Comparison of ENCODE assay signal across 8 cellular contexts in the genomic region with DNA sequence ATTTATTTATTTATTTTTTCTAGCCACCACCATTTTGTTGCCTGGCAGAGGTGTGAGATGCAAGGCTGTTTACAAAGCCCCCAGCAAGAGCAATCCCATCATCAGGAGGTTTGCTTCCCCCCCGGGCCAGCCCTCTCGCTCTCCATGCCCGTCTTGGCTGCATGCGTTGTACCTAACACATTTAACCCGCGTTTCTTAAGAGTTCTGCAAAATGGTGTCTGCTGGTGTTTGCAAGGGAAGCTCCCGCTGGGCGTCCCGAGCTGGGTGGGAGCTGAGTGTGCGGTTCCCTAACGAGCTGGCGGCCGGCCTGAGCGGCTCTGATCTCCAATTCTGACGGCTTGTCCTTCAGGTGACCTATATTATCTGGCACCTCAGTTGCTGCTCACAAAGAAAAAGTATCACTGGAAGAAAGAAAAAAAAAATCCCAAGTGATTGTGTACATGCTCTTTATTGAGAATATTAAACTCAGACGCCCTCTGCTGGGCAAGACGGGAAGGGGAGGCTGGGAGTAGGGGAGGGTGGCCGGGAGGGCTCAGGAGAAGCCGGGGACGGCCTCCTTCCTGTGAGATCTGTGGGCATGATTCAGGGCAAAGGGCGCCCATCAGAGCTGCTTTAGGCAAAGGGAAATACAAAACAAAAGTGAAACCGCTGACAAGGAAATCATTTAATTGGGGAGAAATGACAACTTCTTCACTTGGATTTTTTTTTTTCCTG.
A peak's percentile ranks its signal among the peaks of the same experiment; 100 is the strongest.
DNase-seq lines count a peak whose midpoint lies in the region; ATAC-seq and TF ChIP-seq lines count a peak whose summit lies in the region.

No MANE protein-coding gene starts in this region.

- WGBS in lower leg skin, 2 donors, result 0 to 2% methylated on average over 22 of the region's 22 CpGs

- intact Hi-C loops in lower leg skin (cut with DNase I; ENCODE audit: low total_unique reads), result no loop called here

- DNase-seq in AG08395 (ENCODE audit: low spot score), result peak; percentile 88
- peak; percentile 49 for DNase-seq in NCI-H69 (lab: John Stamatoyannopoulos, UW)
- peak; percentile 93 to 94 for DNase-seq in activated CD4-positive, alpha-beta T cell treated with anti-CD3 and anti-CD28 coated beads, Interleukin-2, amount 50 U/mL, for 24 hours (ENCODE audit: low read depth in 1 of 2, low spot score in 1 of 2)
- DNase-seq in dermis microvascular lymphatic vessel endothelial cell (ENCODE audit: low read depth in 2 of 2), result peak; percentile 61 to 90
- peak; percentile 96 to 99 for DNase-seq in lower leg skin (ENCODE audit: low spot score in 2 of 2)
- DNase-seq in stimulated activated CD4-positive, alpha-beta T cell treated with anti-CD3 and anti-CD28 coated beads, Interleukin-4, amount 100 ng/mL, for 24 hours, result peak; percentile 97

- peak overlapping the region; percentile 26 for H3K4me3 ChIP-seq in lower leg skin (ENCODE audit: low read depth, poor library complexity, severe bottlenecking)

- peak in 1 of 3 donors; percentile 72 for TF ChIP-seq CTCF in lower leg skin (IDR thresholded peaks at IDR 0.05)

- ATAC-seq in GM18868 (IDR thresholded peaks at IDR 0.05; ENCODE audit: unreplicated experiment), result peak; percentile 57
- peak; percentile 59 for ATAC-seq in HG03432 (IDR thresholded peaks at IDR 0.05; ENCODE audit: unreplicated experiment)

- no peak for TF ChIP-seq POLR2A in lower leg skin (IDR thresholded peaks at IDR 0.05)

Comparison
In these comparisons a context has a peak if more than half of its experiments do, and no peak if none do; other contexts are left out.
1. Peak in every context shown above with its lines: DNase-seq, ATAC-seq and H3K4me3 ChIP-seq.